ENCODE assay signal across 1 cellular context in genomic region chr13:100588350-100589177, GRCh38.
TF ChIP-seq lines count a peak whose summit lies in the region.

TSS of gene GGACT (minus strand) at chr13:100588789. CDS start at chr13:100532591, 56,198 bp downstream.

TF ChIP-seq in HepG2, 621 proteins besides CTCF, POLR2A, EP300 and RAD21 (continued from another document and continues in another):
- TF ChIP-seq PRDM15 (CRISPR knock-in tag; IDR thresholded peaks at IDR 0.05) = 0 out of 2 replicates have a peak, but pooled peaks have one; percentile 17
- TF ChIP-seq DMAP1 (CRISPR knock-in tag; IDR thresholded peaks at IDR 0.05) = peak; percentile 78
- TF ChIP-seq MED8 (CRISPR knock-in tag; IDR thresholded peaks at IDR 0.05; ENCODE audit: insufficient replicate concordance) = no peak
- no peak for TF ChIP-seq KMT2B (CRISPR knock-in tag; IDR thresholded peaks at IDR 0.05)
- TF ChIP-seq, protein P1, sequence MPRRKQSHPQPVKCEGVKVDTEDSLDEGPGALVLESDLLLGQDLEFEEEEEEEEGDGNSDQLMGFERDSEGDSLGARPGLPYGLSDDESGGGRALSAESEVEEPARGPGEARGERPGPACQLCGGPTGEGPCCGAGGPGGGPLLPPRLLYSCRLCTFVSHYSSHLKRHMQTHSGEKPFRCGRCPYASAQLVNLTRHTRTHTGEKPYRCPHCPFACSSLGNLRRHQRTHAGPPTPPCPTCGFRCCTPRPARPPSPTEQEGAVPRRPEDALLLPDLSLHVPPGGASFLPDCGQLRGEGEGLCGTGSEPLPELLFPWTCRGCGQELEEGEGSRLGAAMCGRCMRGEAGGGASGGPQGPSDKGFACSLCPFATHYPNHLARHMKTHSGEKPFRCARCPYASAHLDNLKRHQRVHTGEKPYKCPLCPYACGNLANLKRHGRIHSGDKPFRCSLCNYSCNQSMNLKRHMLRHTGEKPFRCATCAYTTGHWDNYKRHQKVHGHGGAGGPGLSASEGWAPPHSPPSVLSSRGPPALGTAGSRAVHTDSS (CRISPR knock-in tag; conservative IDR thresholded peaks at IDR 0.05) = no peak
- no peak for TF ChIP-seq AGO1 (IDR thresholded peaks at IDR 0.05; ENCODE audit: low read depth, low read length, poor library complexity, severe bottlenecking)
- no peak; the same call in 1 of the 2 replicates for TF ChIP-seq BRD4 (CRISPR knock-in tag; IDR thresholded peaks at IDR 0.05)
- no peak; the same call in 1 of the 2 replicates for TF ChIP-seq GPN1 (CRISPR knock-in tag; IDR thresholded peaks at IDR 0.05; ENCODE audit: borderline replicate concordance)
- peak; percentile 59 for TF ChIP-seq CBX1 (IDR thresholded peaks at IDR 0.05; ENCODE audit: low read depth)
- 0 out of 2 replicates have a peak, but pooled peaks have one; percentile 26 for TF ChIP-seq TFE3 (CRISPR knock-in tag; IDR thresholded peaks at IDR 0.05)
- no peak for TF ChIP-seq PRDM4 (CRISPR knock-in tag; IDR thresholded peaks at IDR 0.05; ENCODE audit: borderline replicate concordance)
- TF ChIP-seq ZBTB34 (CRISPR knock-in tag; IDR thresholded peaks at IDR 0.05) = no peak
- TF ChIP-seq ZNF563 (CRISPR knock-in tag; IDR thresholded peaks at IDR 0.05) = peak; percentile 96
- peak; percentile 26; the same call in 1 of the 2 replicates for TF ChIP-seq MED1 (CRISPR knock-in tag; IDR thresholded peaks at IDR 0.05)
- TF ChIP-seq NFIB (CRISPR knock-in tag; IDR thresholded peaks at IDR 0.05; ENCODE audit: borderline replicate concordance) = no peak
- TF ChIP-seq, protein P2, sequence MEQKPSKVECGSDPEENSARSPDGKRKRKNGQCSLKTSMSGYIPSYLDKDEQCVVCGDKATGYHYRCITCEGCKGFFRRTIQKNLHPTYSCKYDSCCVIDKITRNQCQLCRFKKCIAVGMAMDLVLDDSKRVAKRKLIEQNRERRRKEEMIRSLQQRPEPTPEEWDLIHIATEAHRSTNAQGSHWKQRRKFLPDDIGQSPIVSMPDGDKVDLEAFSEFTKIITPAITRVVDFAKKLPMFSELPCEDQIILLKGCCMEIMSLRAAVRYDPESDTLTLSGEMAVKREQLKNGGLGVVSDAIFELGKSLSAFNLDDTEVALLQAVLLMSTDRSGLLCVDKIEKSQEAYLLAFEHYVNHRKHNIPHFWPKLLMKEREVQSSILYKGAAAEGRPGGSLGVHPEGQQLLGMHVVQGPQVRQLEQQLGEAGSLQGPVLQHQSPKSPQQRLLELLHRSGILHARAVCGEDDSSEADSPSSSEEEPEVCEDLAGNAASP (CRISPR knock-in tag; IDR thresholded peaks at IDR 0.05; ENCODE audit: borderline replicate concordance) = 0 out of 2 replicates have a peak, but pooled peaks have one; percentile 17
- peak; percentile 88 for TF ChIP-seq SALL2 (CRISPR knock-in tag; IDR thresholded peaks at IDR 0.05)
- TF ChIP-seq, protein P3, sequence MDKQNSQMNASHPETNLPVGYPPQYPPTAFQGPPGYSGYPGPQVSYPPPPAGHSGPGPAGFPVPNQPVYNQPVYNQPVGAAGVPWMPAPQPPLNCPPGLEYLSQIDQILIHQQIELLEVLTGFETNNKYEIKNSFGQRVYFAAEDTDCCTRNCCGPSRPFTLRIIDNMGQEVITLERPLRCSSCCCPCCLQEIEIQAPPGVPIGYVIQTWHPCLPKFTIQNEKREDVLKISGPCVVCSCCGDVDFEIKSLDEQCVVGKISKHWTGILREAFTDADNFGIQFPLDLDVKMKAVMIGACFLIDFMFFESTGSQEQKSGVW (CRISPR knock-in tag; IDR thresholded peaks at IDR 0.05; ENCODE audit: borderline replicate concordance) = 0 out of 2 replicates have a peak, but pooled peaks have one; percentile 25
- TF ChIP-seq GATAD2A (CRISPR knock-in tag; IDR thresholded peaks at IDR 0.05) = 0 out of 2 replicates have a peak, but pooled peaks have one; percentile 12
- peak; percentile 80; the same call in 1 of the 2 replicates for TF ChIP-seq ZNF564 (CRISPR knock-in tag; IDR thresholded peaks at IDR 0.05)
- no peak for TF ChIP-seq NONO (IDR thresholded peaks at IDR 0.05)
- TF ChIP-seq NONO (CRISPR knock-in tag; conservative IDR thresholded peaks at IDR 0.05) = peak; percentile 71; the same call in 1 of the 2 replicates
- TF ChIP-seq MTA1 (CRISPR knock-in tag; IDR thresholded peaks at IDR 0.05; ENCODE audit: borderline replicate concordance) = peak; percentile 47; the same call in 1 of the 2 replicates
- TF ChIP-seq ZSCAN5A (CRISPR knock-in tag; IDR thresholded peaks at IDR 0.05; ENCODE audit: borderline replicate concordance) = peak; percentile 68
- TF ChIP-seq, protein P4, sequence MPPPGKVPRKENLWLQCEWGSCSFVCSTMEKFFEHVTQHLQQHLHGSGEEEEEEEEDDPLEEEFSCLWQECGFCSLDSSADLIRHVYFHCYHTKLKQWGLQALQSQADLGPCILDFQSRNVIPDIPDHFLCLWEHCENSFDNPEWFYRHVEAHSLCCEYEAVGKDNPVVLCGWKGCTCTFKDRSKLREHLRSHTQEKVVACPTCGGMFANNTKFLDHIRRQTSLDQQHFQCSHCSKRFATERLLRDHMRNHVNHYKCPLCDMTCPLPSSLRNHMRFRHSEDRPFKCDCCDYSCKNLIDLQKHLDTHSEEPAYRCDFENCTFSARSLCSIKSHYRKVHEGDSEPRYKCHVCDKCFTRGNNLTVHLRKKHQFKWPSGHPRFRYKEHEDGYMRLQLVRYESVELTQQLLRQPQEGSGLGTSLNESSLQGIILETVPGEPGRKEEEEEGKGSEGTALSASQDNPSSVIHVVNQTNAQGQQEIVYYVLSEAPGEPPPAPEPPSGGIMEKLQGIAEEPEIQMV (CRISPR knock-in tag; IDR thresholded peaks at IDR 0.05; ENCODE audit: low read depth) = no peak; the same call in none of the 2 replicates
- TF ChIP-seq ARNT2 (CRISPR knock-in tag; IDR thresholded peaks at IDR 0.05; ENCODE audit: low read depth) = peak; percentile 94
- peak; percentile 79 for TF ChIP-seq DBP (CRISPR knock-in tag; IDR thresholded peaks at IDR 0.05; ENCODE audit: not compliant biosample characterization)
- peak; percentile 99 for TF ChIP-seq ZNF574 (CRISPR knock-in tag; IDR thresholded peaks at IDR 0.05)
- peak; percentile 35; the same call in 1 of the 2 replicates for TF ChIP-seq FOXA3 (CRISPR knock-in tag; IDR thresholded peaks at IDR 0.05)
- no peak for TF ChIP-seq JUN (CRISPR knock-in tag; IDR thresholded peaks at IDR 0.05)
- TF ChIP-seq, protein P5, sequence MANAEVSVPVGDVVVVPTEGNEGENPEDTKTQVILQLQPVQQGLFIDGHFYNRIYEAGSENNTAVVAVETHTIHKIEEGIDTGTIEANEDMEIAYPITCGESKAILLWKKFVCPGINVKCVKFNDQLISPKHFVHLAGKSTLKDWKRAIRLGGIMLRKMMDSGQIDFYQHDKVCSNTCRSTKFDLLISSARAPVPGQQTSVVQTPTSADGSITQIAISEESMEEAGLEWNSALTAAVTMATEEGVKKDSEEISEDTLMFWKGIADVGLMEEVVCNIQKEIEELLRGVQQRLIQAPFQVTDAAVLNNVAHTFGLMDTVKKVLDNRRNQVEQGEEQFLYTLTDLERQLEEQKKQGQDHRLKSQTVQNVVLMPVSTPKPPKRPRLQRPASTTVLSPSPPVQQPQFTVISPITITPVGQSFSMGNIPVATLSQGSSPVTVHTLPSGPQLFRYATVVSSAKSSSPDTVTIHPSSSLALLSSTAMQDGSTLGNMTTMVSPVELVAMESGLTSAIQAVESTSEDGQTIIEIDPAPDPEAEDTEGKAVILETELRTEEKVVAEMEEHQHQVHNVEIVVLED (CRISPR knock-in tag; IDR thresholded peaks at IDR 0.05; ENCODE audit: borderline replicate concordance) = peak; percentile 48; the same call in 1 of the 2 replicates
